Comparison of ENCODE assay signal across 11 cellular contexts in the genomic region with DNA sequence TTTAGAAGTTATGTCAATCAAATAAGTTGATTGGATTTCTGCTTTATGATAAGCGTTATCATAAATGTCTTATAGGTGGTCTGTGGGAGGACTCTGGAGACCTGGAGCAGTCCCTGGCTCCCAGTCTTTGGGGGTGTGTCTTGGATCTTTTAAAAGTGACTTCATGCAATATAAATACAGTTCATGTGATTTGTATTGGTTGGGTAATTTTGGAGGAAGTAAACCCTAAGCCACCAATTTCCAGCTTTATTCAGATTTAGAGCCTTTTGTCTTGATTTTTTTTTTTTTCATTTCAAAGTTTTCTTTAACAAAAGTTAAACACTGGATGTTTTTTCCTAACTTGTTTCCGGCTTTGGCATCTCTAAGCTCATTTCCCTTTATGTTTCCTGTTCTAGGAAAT.
DNase-seq lines count a peak whose midpoint lies in the region; ATAC-seq, FAIRE-seq and TF ChIP-seq lines count a peak whose summit lies in the region.
"Had no signal": no experiment of that assay in that cellular context is flagged by ENCODE, and none has a peak within 500 bp of the region (broad histone marks: within the 10 kb centered on the region; RNA-seq: fewer than 3 reads in every experiment).

No MANE protein-coding gene starts in this region.

- TF ChIP-seq POLR2A in gastrocnemius medialis (IDR thresholded peaks at IDR 0.05) = no peak

- CTCF ChIA-PET in Calu3 (lab: Charles Lee) = interaction anchor here (0.6 to 1.5 kb wide), 4 partner anchors 12 to 347 kb away, joined by 3 to 4 read pairs (median 3); no protein-coding TSS in a partner anchor

- ATAC-seq in foreskin keratinocyte = no peak
- ATAC-seq in gastrocnemius medialis = peak in 1 of 2 donors; percentile 53

- no peaks in the 10 kb centered on the region for H3K9me3 Mint-ChIP-seq in Calu3 (ENCODE audit: low read depth, unreplicated experiment)
- H3K9me3 Mint-ChIP-seq: activated T-helper 1 cell treated with anti-CD3 and anti-CD28 coated beads, Interleukin-12 subunit alpha, Interleukin-12 subunit beta, Interleukin-2, Interleukin-4 antibody, amounts not matched to agents 30 ng/mL and 10 ng/mL and 1 ng/mL, durations not matched to agents 14 hours and 24 hours and 36 hours had no signal

- H3K4me1 ChIP-seq in SJSA1 (replicated peaks) = peaks cover 75% of the 10 kb centered on the region
- peaks cover 51% of the 10 kb centered on the region for H3K4me1 ChIP-seq in foreskin keratinocyte
- peaks cover 62 to 84% of the 10 kb centered on the region in 2 donors for H3K4me1 ChIP-seq in gastrocnemius medialis

- DNase-seq in Calu3 (no peak), SJSA1 (ENCODE audit: low read depth in 1 of 2, low spot score in 2 of 2) (no peak), foreskin keratinocyte (no peak), gastrocnemius medialis (no peak), activated gamma-delta T cell treated with Interleukin-2 at 50 U/mL for 16 hours (no peak), D721Med (ENCODE audit: insufficient read length, low spot score) (no peak), NCI-H446 treated with DMSO at 0.1 percent for 48 hours (lab: John Stamatoyannopoulos, UW) (no peak)
- no peak for DNase-seq in central memory CD4-positive, alpha-beta T cell
- DNase-seq: GF-D8, left ventricle myocardium superior had no signal

- in situ Hi-C loops in gastrocnemius medialis (cut with MboI; ENCODE audit: low sequenced_read_pairs in 4 of 4) = no loop called here

- no peaks in the 10 kb centered on the region for H3K27me3 ChIP-seq in SJSA1 (replicated peaks)
- no peaks in the 10 kb centered on the region for H3K27me3 ChIP-seq in foreskin keratinocyte
- no peaks in the 10 kb centered on the region for H3K27me3 ChIP-seq in gastrocnemius medialis

- H3K4me3 Mint-ChIP-seq in Calu3 (ENCODE audit: low read depth, unreplicated experiment) = peak overlapping the region; percentile 46
- H3K4me3 Mint-ChIP-seq: activated T-helper 1 cell treated with anti-CD3 and anti-CD28 coated beads, Interleukin-12 subunit alpha, Interleukin-12 subunit beta, Interleukin-2, Interleukin-4 antibody, amounts not matched to agents 30 ng/mL and 10 ng/mL and 1 ng/mL, durations not matched to agents 14 hours and 24 hours and 36 hours had no signal

- peaks cover 13% of the 10 kb centered on the region for H3K36me3 Mint-ChIP-seq in Calu3 (ENCODE audit: insufficient read depth, unreplicated experiment)

- H3K27me3 Mint-ChIP-seq in Calu3 (ENCODE audit: unreplicated experiment) = no peaks in the 10 kb centered on the region

- H3K4me1 Mint-ChIP-seq in Calu3 (ENCODE audit: low read depth, unreplicated experiment) = peaks cover 83% of the 10 kb centered on the region

- H3K36me3 ChIP-seq in SJSA1 (no peaks in the 10 kb centered on the region), gastrocnemius medialis (no peaks in the 10 kb centered on the region)

- TSS peak; percentile 96 for BruUV-seq in Calu3 (replicated peaks; lab: Mats Ljungman, UMichigan)

- H3K27ac ChIP-seq in SJSA1 (peak overlapping the region; percentile 78), foreskin keratinocyte (peak overlapping the region; percentile 31), gastrocnemius medialis (peak overlapping the region; percentile 23 to 65 (median 46))

- intact Hi-C loops in Calu3 (cut with micrococcal nuclease; ENCODE audit: unreplicated experiment) (loop anchor here (2.0 to 5.0 kb wide), 2 partner anchors 22 to 69 kb away; a partner anchor contains a TSS), gastrocnemius medialis (cut with DNase I; ENCODE audit: low total_unique reads) (no loop called here)

- H3K9me3 ChIP-seq in SJSA1 (replicated peaks) = no peaks in the 10 kb centered on the region
- no peaks in the 10 kb centered on the region for H3K9me3 ChIP-seq in gastrocnemius medialis

- FAIRE-seq in D721Med (lab: Jason Lieb, UNC) = no peak

- H3K4me3 ChIP-seq in SJSA1 = peak overlapping the region; percentile 25
- H3K4me3 ChIP-seq in gastrocnemius medialis = peak overlapping the region in 2 of 4 donors; percentile 20 to 21

- TF ChIP-seq CTCF in Calu3 (IDR thresholded peaks at IDR 0.05; ENCODE audit: unreplicated experiment) (no peak), foreskin keratinocyte (conservative IDR thresholded peaks at IDR 0.05) (no peak), gastrocnemius medialis (IDR thresholded peaks at IDR 0.05 in 4 of 5, conservative IDR thresholded peaks at IDR 0.05 in 1 of 5) (no peak), D721Med (IDR thresholded peaks at IDR 0.05; ENCODE audit: insufficient read depth, missing control alignments) (no peak)

- H3K27ac Mint-ChIP-seq in Calu3 (ENCODE audit: unreplicated experiment) = peak overlapping the region; percentile 69
- H3K27ac Mint-ChIP-seq: activated T-helper 1 cell treated with anti-CD3 and anti-CD28 coated beads, Interleukin-12 subunit alpha, Interleukin-12 subunit beta, Interleukin-2, Interleukin-4 antibody, amounts not matched to agents 30 ng/mL and 10 ng/mL and 1 ng/mL, durations not matched to agents 14 hours and 24 hours and 36 hours had no signal
